1 cellular context compared by ENCODE assay signal in the genomic region with DNA sequence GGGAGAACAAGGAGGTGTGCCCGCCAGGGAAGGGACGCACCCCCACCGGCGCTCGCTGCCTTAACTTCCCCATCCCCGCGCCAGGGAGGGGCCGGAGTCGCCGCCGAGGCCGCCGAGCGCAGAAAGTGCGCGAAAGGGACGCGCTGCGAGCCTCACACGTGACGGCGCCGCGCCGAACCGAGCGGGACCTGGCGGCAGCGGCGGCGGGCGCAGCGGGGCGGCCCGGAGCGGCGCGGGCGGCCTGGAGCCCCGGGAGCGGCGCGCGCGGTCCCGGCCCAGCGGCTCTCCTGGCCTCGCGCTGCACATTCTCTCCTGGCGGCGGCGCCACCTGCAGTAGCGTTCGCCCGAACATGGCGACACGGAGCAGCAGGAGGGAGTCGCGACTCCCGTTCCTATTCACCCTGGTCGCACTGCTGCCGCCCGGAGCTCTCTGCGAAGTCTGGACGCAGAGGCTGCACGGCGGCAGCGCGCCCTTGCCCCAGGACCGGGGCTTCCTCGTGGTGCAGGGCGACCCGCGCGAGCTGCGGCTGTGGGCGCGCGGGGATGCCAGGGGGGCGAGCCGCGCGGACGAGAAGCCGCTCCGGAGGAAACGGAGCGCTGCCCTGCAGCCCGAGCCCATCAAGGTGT.
TF ChIP-seq lines count a peak whose summit lies in the region.

A gene with protein sequence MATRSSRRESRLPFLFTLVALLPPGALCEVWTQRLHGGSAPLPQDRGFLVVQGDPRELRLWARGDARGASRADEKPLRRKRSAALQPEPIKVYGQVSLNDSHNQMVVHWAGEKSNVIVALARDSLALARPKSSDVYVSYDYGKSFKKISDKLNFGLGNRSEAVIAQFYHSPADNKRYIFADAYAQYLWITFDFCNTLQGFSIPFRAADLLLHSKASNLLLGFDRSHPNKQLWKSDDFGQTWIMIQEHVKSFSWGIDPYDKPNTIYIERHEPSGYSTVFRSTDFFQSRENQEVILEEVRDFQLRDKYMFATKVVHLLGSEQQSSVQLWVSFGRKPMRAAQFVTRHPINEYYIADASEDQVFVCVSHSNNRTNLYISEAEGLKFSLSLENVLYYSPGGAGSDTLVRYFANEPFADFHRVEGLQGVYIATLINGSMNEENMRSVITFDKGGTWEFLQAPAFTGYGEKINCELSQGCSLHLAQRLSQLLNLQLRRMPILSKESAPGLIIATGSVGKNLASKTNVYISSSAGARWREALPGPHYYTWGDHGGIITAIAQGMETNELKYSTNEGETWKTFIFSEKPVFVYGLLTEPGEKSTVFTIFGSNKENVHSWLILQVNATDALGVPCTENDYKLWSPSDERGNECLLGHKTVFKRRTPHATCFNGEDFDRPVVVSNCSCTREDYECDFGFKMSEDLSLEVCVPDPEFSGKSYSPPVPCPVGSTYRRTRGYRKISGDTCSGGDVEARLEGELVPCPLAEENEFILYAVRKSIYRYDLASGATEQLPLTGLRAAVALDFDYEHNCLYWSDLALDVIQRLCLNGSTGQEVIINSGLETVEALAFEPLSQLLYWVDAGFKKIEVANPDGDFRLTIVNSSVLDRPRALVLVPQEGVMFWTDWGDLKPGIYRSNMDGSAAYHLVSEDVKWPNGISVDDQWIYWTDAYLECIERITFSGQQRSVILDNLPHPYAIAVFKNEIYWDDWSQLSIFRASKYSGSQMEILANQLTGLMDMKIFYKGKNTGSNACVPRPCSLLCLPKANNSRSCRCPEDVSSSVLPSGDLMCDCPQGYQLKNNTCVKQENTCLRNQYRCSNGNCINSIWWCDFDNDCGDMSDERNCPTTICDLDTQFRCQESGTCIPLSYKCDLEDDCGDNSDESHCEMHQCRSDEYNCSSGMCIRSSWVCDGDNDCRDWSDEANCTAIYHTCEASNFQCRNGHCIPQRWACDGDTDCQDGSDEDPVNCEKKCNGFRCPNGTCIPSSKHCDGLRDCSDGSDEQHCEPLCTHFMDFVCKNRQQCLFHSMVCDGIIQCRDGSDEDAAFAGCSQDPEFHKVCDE (N-terminal part only) (plus strand): TSS at position 333 of the 627 bp plus-strand sequence. CDS start 18 bp downstream, at position 351.

TF ChIP-seq in HepG2, 621 proteins besides CTCF, POLR2A, EP300 and RAD21 (continued from another document and continues in another):
- TF ChIP-seq, protein P1, sequence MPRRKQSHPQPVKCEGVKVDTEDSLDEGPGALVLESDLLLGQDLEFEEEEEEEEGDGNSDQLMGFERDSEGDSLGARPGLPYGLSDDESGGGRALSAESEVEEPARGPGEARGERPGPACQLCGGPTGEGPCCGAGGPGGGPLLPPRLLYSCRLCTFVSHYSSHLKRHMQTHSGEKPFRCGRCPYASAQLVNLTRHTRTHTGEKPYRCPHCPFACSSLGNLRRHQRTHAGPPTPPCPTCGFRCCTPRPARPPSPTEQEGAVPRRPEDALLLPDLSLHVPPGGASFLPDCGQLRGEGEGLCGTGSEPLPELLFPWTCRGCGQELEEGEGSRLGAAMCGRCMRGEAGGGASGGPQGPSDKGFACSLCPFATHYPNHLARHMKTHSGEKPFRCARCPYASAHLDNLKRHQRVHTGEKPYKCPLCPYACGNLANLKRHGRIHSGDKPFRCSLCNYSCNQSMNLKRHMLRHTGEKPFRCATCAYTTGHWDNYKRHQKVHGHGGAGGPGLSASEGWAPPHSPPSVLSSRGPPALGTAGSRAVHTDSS (CRISPR knock-in tag; conservative IDR thresholded peaks at IDR 0.05), result no peak; the same call in 1 of the 2 replicates
- TF ChIP-seq, protein P2, sequence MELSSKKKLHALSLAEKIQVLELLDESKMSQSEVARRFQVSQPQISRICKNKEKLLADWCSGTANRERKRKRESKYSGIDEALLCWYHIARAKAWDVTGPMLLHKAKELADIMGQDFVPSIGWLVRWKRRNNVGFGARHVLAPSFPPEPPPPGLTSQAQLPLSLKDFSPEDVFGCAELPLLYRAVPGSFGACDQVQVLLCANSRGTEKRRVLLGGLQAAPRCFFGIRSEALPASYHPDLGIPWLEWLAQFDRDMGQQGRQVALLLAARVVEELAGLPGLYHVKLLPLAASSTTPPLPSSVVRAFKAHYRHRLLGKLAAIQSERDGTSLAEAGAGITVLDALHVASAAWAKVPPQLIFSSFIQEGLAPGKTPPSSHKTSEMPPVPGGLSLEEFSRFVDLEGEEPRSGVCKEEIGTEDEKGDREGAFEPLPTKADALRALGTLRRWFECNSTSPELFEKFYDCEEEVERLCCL (CRISPR knock-in tag; IDR thresholded peaks at IDR 0.05; ENCODE audit: borderline replicate concordance), result no peak
- TF ChIP-seq CHCHD3 (CRISPR knock-in tag; IDR thresholded peaks at IDR 0.05) (no peak), NBN (conservative IDR thresholded peaks at IDR 0.05) (no peak), IKZF4 (CRISPR knock-in tag; IDR thresholded peaks at IDR 0.05; ENCODE audit: borderline replicate concordance, low read depth, not compliant biosample characterization) (no peak), ZFP41 (CRISPR knock-in tag; IDR thresholded peaks at IDR 0.05; ENCODE audit: borderline replicate concordance) (no peak; the same call in 1 of the 2 replicates), HIVEP1 (CRISPR knock-in tag; IDR thresholded peaks at IDR 0.05) (no peak), SOX13 (IDR thresholded peaks at IDR 0.05) (no peak), SOX13 (CRISPR knock-in tag; conservative IDR thresholded peaks at IDR 0.05 in 1 of 2, IDR thresholded peaks at IDR 0.05 in 1 of 2) (peak in 1 of 2 experiments; percentile 43; a peak in 1 of 4 replicates), ZNF782 (CRISPR knock-in tag; IDR thresholded peaks at IDR 0.05; ENCODE audit: borderline replicate concordance) (no peak), RXRA (CRISPR knock-in tag; IDR thresholded peaks at IDR 0.05) (no peak; the same call in 1 of the 2 replicates), HMG20A (CRISPR knock-in tag; IDR thresholded peaks at IDR 0.05; ENCODE audit: borderline replicate concordance) (no peak), DRAP1 (CRISPR knock-in tag; IDR thresholded peaks at IDR 0.05) (no peak; the same call in 1 of the 2 replicates), KMT2B (CRISPR knock-in tag; IDR thresholded peaks at IDR 0.05) (0 out of 2 replicates have a peak, but pooled peaks have one; percentile 59), ZNF260 (CRISPR knock-in tag; IDR thresholded peaks at IDR 0.05; ENCODE audit: borderline replicate concordance, low read depth) (no peak), ZNF646 (CRISPR knock-in tag; IDR thresholded peaks at IDR 0.05) (no peak), ZNF878 (CRISPR knock-in tag; IDR thresholded peaks at IDR 0.05) (no peak), ATF3 (CRISPR knock-in tag; IDR thresholded peaks at IDR 0.05) (no peak), POGK (CRISPR knock-in tag; conservative IDR thresholded peaks at IDR 0.05) (peak; percentile 82), ZNF17 (CRISPR knock-in tag; IDR thresholded peaks at IDR 0.05) (no peak), NFE2 (CRISPR knock-in tag; IDR thresholded peaks at IDR 0.05) (no peak), ZNF33A (CRISPR knock-in tag; IDR thresholded peaks at IDR 0.05; ENCODE audit: borderline replicate concordance) (no peak), ZNF574 (CRISPR knock-in tag; IDR thresholded peaks at IDR 0.05) (peak; percentile 56), THYN1 (CRISPR knock-in tag; IDR thresholded peaks at IDR 0.05; ENCODE audit: borderline replicate concordance, low read depth) (no peak), MXI1 (IDR thresholded peaks at IDR 0.05; ENCODE audit: borderline replicate concordance, low read depth, low read length) (no peak), ZNF34 (CRISPR knock-in tag; IDR thresholded peaks at IDR 0.05; ENCODE audit: borderline replicate concordance) (no peak), ZNF543 (CRISPR knock-in tag; IDR thresholded peaks at IDR 0.05) (peak; percentile 75; the same call in 1 of the 2 replicates), ISX (CRISPR knock-in tag; conservative IDR thresholded peaks at IDR 0.05) (no peak), TCF7L2 (IDR thresholded peaks at IDR 0.05; ENCODE audit: low read depth, low read length) (no peak)
- TF ChIP-seq, protein P3, sequence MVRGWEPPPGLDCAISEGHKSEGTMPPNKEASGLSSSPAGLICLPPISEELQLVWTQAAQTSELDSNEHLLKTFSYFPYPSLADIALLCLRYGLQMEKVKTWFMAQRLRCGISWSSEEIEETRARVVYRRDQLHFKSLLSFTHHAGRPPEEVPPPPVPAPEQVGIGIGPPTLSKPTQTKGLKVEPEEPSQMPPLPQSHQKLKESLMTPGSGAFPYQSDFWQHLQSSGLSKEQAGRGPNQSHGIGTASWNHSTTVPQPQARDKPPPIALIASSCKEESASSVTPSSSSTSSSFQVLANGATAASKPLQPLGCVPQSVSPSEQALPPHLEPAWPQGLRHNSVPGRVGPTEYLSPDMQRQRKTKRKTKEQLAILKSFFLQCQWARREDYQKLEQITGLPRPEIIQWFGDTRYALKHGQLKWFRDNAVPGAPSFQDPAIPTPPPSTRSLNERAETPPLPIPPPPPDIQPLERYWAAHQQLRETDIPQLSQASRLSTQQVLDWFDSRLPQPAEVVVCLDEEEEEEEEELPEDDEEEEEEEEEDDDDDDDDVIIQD (CRISPR knock-in tag; IDR thresholded peaks at IDR 0.05; ENCODE audit: low read depth), result no peak
